ENCODE assay signal across 18 cellular contexts in genomic region chr5:42513246-42513645, GRCh38.
DNase-seq lines count a peak whose midpoint lies in the region; ATAC-seq and TF ChIP-seq lines count a peak whose summit lies in the region.
"Had no signal": no experiment of that assay in that cellular context is flagged by ENCODE, and none has a peak within 500 bp of the region (broad histone marks: within the 10 kb centered on the region; RNA-seq: fewer than 3 reads in every experiment).

No MANE protein-coding gene starts in this region.

- H3K27me3 Mint-ChIP-seq in endodermal cell (ENCODE audit: insufficient read depth) (peaks cover 24% of the 10 kb centered on the region), CD14-positive monocyte (ENCODE audit: low read depth in 3 of 3) (peaks cover 0 to 1% (median 0%) of the 10 kb centered on the region in 3 donors)
- H3K27me3 Mint-ChIP-seq in activated CD4-positive, alpha-beta T cell treated with anti-CD3 and anti-CD28 coated beads, Interleukin-2, amount 10 ng/mL, durations not matched to agents 24 days and 14 days: peaks cover 3% of the 10 kb centered on the region
- H3K27me3 Mint-ChIP-seq: CD4-positive, alpha-beta T cell had no signal

- TF ChIP-seq CTCF in VCaP (conservative IDR thresholded peaks at IDR 0.05): no peak
- TF ChIP-seq CTCF in endodermal cell (conservative IDR thresholded peaks at IDR 0.05): no peak
- TF ChIP-seq CTCF in psoas muscle (IDR thresholded peaks at IDR 0.05): no peak
- no peak for TF ChIP-seq CTCF in CD14-positive monocyte (IDR thresholded peaks at IDR 0.05)

- no peaks in the 10 kb centered on the region for H3K4me1 ChIP-seq in endodermal cell (ENCODE audit: control insufficient read depth, insufficient read depth, low read length)
- H3K4me1 ChIP-seq in psoas muscle: peaks cover 67% of the 10 kb centered on the region
- H3K4me1 ChIP-seq in subcutaneous abdominal adipose tissue (ENCODE audit: control insufficient read depth in 5 of 5, insufficient read depth in 5 of 5, low read length in 5 of 5): peaks cover 0 to 25% (median 17%) of the 10 kb centered on the region in 5 donors
- H3K4me1 ChIP-seq: BE2C, BLaER1 had no signal

- H3K27ac ChIP-seq in VCaP (peak overlapping the region; percentile 73), endodermal cell (ENCODE audit: low read depth, low read length) (no peak overlapping the region), psoas muscle (peak overlapping the region; percentile 88), subcutaneous abdominal adipose tissue (ENCODE audit: low read depth, low read length) (peak overlapping the region; percentile 2)
- H3K27ac ChIP-seq: BLaER1 had no signal

- H3K27me3 ChIP-seq in endodermal cell (ENCODE audit: control insufficient read depth, insufficient read depth, low read length, poor library complexity, severe bottlenecking): no peaks in the 10 kb centered on the region
- H3K27me3 ChIP-seq in psoas muscle (ENCODE audit: insufficient read depth in 3 of 3, low read length in 2 of 3): no peaks in the 10 kb centered on the region
- no peaks in the 10 kb centered on the region for H3K27me3 ChIP-seq in subcutaneous abdominal adipose tissue (ENCODE audit: control insufficient read depth in 5 of 5, insufficient read depth in 4 of 5, low read length in 5 of 5)
- H3K27me3 ChIP-seq: BE2C, BLaER1 had no signal

- H3K9me3 Mint-ChIP-seq in endodermal cell (no peaks in the 10 kb centered on the region), CD14-positive monocyte (peaks cover 0 to 3% (median 0%) of the 10 kb centered on the region in 7 donors)
- H3K9me3 Mint-ChIP-seq in activated CD4-positive, alpha-beta T cell treated with anti-CD3 and anti-CD28 coated beads, Interleukin-2, amount 10 ng/mL, durations not matched to agents 24 days and 14 days: no peaks in the 10 kb centered on the region
- H3K9me3 Mint-ChIP-seq: CD4-positive, alpha-beta T cell; CD8-positive, alpha-beta T cell had no signal

- ATAC-seq in psoas muscle (no peak), GM19351 (IDR thresholded peaks at IDR 0.05; ENCODE audit: unreplicated experiment) (no peak)
- ATAC-seq: CD8-positive, alpha-beta T cell had no signal

- H3K36me3 ChIP-seq in endodermal cell (ENCODE audit: control insufficient read depth, insufficient read depth, low read length) (no peaks in the 10 kb centered on the region), psoas muscle (ENCODE audit: insufficient read depth in 1 of 2, low read depth in 1 of 2) (no peaks in the 10 kb centered on the region), subcutaneous abdominal adipose tissue (ENCODE audit: control insufficient read depth in 5 of 5, insufficient read depth in 5 of 5, low read length in 5 of 5) (peaks cover 2 to 13% (median 7%) of the 10 kb centered on the region in 5 donors)
- H3K36me3 ChIP-seq: BE2C, BLaER1 had no signal

- intact Hi-C loops in psoas muscle (cut with DNase I) (loop anchor here in 1 of 2 donors (10.0 kb wide), 1 partner anchor 88 kb away; the partner anchor contains the start of gene GHR), CD14-positive monocyte (cut with micrococcal nuclease) (no loop called here)
- intact Hi-C loops in activated CD4-positive, alpha-beta T cell treated with anti-CD3 and anti-CD28 coated beads, Interleukin-2, amount 10 ng/mL, durations not matched to agents 24 days and 14 days (cut with micrococcal nuclease): no loop called here

- no peaks in the 10 kb centered on the region for H3K9me3 ChIP-seq in endodermal cell (ENCODE audit: control insufficient read depth, low read length)
- no peaks in the 10 kb centered on the region for H3K9me3 ChIP-seq in psoas muscle
- H3K9me3 ChIP-seq in subcutaneous abdominal adipose tissue (ENCODE audit: control insufficient read depth in 5 of 5, low read length in 5 of 5): no peaks in the 10 kb centered on the region
- H3K9me3 ChIP-seq: BE2C, BLaER1, Caco-2 had no signal

- DNase-seq in endodermal cell (peak; percentile 60), psoas muscle (no peak), CD14-positive monocyte (ENCODE audit: low spot score) (no peak)
- DNase-seq in activated CD4-positive, alpha-beta T cell treated with anti-CD3 and anti-CD28 coated beads, Interleukin-2, amount 10 ng/mL, durations not matched to agents 24 days and 14 days: no peak
- DNase-seq: 8988T; ACHN; BE2C; C1 segment of cervical spinal cord; Caco-2; Calu3; CD4-positive, alpha-beta T cell; CD8-positive, alpha-beta T cell; DMS79 treated with DMSO at 0.1 percent for 48 hours; GF-D8 had no signal

- H3K9ac ChIP-seq in endodermal cell (ENCODE audit: extremely low read depth, low read length, poor library complexity, severe bottlenecking) (no peak overlapping the region), subcutaneous abdominal adipose tissue (ENCODE audit: low read length in 5 of 5) (no peak overlapping the region)
- H3K9ac ChIP-seq: BLaER1 had no signal

- H3K27ac Mint-ChIP-seq in endodermal cell: no peak overlapping the region
- no peak overlapping the region for H3K27ac Mint-ChIP-seq in activated CD4-positive, alpha-beta T cell treated with anti-CD3 and anti-CD28 coated beads, Interleukin-2, amount 10 ng/mL, durations not matched to agents 24 days and 14 days
- H3K27ac Mint-ChIP-seq in CD14-positive monocyte: no peak overlapping the region
- H3K27ac Mint-ChIP-seq: CD4-positive, alpha-beta T cell; CD8-positive, alpha-beta T cell had no signal

- H3K4me3 Mint-ChIP-seq in endodermal cell: no peak overlapping the region
- no peak overlapping the region for H3K4me3 Mint-ChIP-seq in activated CD4-positive, alpha-beta T cell treated with anti-CD3 and anti-CD28 coated beads, Interleukin-2, amount 10 ng/mL, durations not matched to agents 24 days and 14 days
- H3K4me3 Mint-ChIP-seq in CD14-positive monocyte: no peak overlapping the region
- H3K4me3 Mint-ChIP-seq: CD4-positive, alpha-beta T cell; CD8-positive, alpha-beta T cell had no signal

- H3K4me3 ChIP-seq in endodermal cell (ENCODE audit: low read length): no peak overlapping the region
- no peak overlapping the region for H3K4me3 ChIP-seq in psoas muscle
- H3K4me3 ChIP-seq in subcutaneous abdominal adipose tissue (ENCODE audit: low read depth in 1 of 5, low read length in 5 of 5): no peak overlapping the region
- H3K4me3 ChIP-seq: BLaER1 had no signal

- WGBS in endodermal cell (ENCODE audit: insufficient coverage in 1 of 2, insufficient read length in 1 of 2), 2 experiments: 76 to 87% methylated on average over 6 to 9 of the region's 9 CpGs
- WGBS in psoas muscle, 3 donors: 97 to 98% (median 98%) methylated on average over 9 of the region's 9 CpGs

- H3K4me1 Mint-ChIP-seq in endodermal cell: peaks cover 47% of the 10 kb centered on the region
- no peaks in the 10 kb centered on the region for H3K4me1 Mint-ChIP-seq in activated CD4-positive, alpha-beta T cell treated with anti-CD3 and anti-CD28 coated beads, Interleukin-2, amount 10 ng/mL, durations not matched to agents 24 days and 14 days
- no peaks in the 10 kb centered on the region for H3K4me1 Mint-ChIP-seq in CD14-positive monocyte

- H3K36me3 Mint-ChIP-seq in endodermal cell (ENCODE audit: low read depth) (no peaks in the 10 kb centered on the region), CD14-positive monocyte (no peaks in the 10 kb centered on the region)
- no peaks in the 10 kb centered on the region for H3K36me3 Mint-ChIP-seq in activated CD4-positive, alpha-beta T cell treated with anti-CD3 and anti-CD28 coated beads, Interleukin-2, amount 10 ng/mL, durations not matched to agents 24 days and 14 days (ENCODE audit: low read depth)
- H3K36me3 Mint-ChIP-seq: CD8-positive, alpha-beta T cell had no signal
